In genomic region chr15:78683599-78683998, GRCh38 we compare ENCODE assay signal across 6 cellular contexts. TPM values are rescaled to one million over a fixed set of nuclear protein-coding genes. Genes with fewer than 3 reads are reported as not detected.
"Had no signal": no experiment of that assay in that cellular context is flagged by ENCODE, and none has a peak within 500 bp of the region (broad histone marks: within the 10 kb centered on the region; RNA-seq: fewer than 3 reads in every experiment).

No MANE protein-coding gene starts in this region.

RNA-seq across cellular contexts. Expression of gene CHRNB4, which starts 42.6 kb away (rescaled TPM):
- total RNA-seq: LHCN-M2, MCF 10A, OCI-LY7, Right ventricle myocardium superior, RPMI7951, SJSA1 had no signal
